1 cellular context compared by ENCODE assay signal in genomic region chr2:207625014-207625755, GRCh38.
A peak's percentile ranks its signal among the peaks of the same experiment; 100 is the strongest.
TF ChIP-seq lines count a peak whose summit lies in the region.

TSS of gene METTL21A (minus strand) at chr2:207625394. CDS start at chr2:207624375, 1,019 bp downstream.

TF ChIP-seq in K562, 482 proteins besides CTCF, POLR2A, EP300 and RAD21 (continued from another document and continues in another):
- TF ChIP-seq ZBTB40 (IDR thresholded peaks at IDR 0.05) = peak; percentile 81
- TF ChIP-seq ZBTB40 (CRISPR knock-in tag; IDR thresholded peaks at IDR 0.05) = no peak
- no peak for TF ChIP-seq SREBF2 (CRISPR knock-in tag; IDR thresholded peaks at IDR 0.05)
- TF ChIP-seq CC2D1A (IDR thresholded peaks at IDR 0.05) = no peak
- peak; percentile 97 for TF ChIP-seq CREB3L1 (IDR thresholded peaks at IDR 0.05; ENCODE audit: borderline replicate concordance, low read depth)
- TF ChIP-seq NELFE (IDR thresholded peaks at IDR 0.05; ENCODE audit: insufficient read depth, insufficient read length) = no peak
- TF ChIP-seq NEUROD1 (IDR thresholded peaks at IDR 0.05; ENCODE audit: borderline replicate concordance, low read depth, low read length, partially characterized antibody) = peak; percentile 48
- TF ChIP-seq CREB1 (IDR thresholded peaks at IDR 0.05) = peak; percentile 82
- TF ChIP-seq CREB1 (CRISPR knock-in tag; IDR thresholded peaks at IDR 0.05) = peak; percentile 84
- peak; percentile 72 for TF ChIP-seq PHF8 (IDR thresholded peaks at IDR 0.05; ENCODE audit: borderline replicate concordance, low read length)
- TF ChIP-seq, protein P1, sequence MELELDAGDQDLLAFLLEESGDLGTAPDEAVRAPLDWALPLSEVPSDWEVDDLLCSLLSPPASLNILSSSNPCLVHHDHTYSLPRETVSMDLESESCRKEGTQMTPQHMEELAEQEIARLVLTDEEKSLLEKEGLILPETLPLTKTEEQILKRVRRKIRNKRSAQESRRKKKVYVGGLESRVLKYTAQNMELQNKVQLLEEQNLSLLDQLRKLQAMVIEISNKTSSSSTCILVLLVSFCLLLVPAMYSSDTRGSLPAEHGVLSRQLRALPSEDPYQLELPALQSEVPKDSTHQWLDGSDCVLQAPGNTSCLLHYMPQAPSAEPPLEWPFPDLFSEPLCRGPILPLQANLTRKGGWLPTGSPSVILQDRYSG (tag; conservative IDR thresholded peaks at IDR 0.05; ENCODE audit: low read depth) = no peak
- no peak for TF ChIP-seq PYGO2 (tag; IDR thresholded peaks at IDR 0.05)
- no peak for TF ChIP-seq ATF1 (CRISPR knock-in tag; IDR thresholded peaks at IDR 0.05)
- TF ChIP-seq ATF1 (tag; IDR thresholded peaks at IDR 0.05) = peak; percentile 94
- TF ChIP-seq ZNF778 (CRISPR knock-in tag; IDR thresholded peaks at IDR 0.05) = no peak
- TF ChIP-seq NFRKB (IDR thresholded peaks at IDR 0.05; ENCODE audit: low read depth) = peak; percentile 73; the same call in 1 of the 2 replicates
- TF ChIP-seq, protein P2, sequence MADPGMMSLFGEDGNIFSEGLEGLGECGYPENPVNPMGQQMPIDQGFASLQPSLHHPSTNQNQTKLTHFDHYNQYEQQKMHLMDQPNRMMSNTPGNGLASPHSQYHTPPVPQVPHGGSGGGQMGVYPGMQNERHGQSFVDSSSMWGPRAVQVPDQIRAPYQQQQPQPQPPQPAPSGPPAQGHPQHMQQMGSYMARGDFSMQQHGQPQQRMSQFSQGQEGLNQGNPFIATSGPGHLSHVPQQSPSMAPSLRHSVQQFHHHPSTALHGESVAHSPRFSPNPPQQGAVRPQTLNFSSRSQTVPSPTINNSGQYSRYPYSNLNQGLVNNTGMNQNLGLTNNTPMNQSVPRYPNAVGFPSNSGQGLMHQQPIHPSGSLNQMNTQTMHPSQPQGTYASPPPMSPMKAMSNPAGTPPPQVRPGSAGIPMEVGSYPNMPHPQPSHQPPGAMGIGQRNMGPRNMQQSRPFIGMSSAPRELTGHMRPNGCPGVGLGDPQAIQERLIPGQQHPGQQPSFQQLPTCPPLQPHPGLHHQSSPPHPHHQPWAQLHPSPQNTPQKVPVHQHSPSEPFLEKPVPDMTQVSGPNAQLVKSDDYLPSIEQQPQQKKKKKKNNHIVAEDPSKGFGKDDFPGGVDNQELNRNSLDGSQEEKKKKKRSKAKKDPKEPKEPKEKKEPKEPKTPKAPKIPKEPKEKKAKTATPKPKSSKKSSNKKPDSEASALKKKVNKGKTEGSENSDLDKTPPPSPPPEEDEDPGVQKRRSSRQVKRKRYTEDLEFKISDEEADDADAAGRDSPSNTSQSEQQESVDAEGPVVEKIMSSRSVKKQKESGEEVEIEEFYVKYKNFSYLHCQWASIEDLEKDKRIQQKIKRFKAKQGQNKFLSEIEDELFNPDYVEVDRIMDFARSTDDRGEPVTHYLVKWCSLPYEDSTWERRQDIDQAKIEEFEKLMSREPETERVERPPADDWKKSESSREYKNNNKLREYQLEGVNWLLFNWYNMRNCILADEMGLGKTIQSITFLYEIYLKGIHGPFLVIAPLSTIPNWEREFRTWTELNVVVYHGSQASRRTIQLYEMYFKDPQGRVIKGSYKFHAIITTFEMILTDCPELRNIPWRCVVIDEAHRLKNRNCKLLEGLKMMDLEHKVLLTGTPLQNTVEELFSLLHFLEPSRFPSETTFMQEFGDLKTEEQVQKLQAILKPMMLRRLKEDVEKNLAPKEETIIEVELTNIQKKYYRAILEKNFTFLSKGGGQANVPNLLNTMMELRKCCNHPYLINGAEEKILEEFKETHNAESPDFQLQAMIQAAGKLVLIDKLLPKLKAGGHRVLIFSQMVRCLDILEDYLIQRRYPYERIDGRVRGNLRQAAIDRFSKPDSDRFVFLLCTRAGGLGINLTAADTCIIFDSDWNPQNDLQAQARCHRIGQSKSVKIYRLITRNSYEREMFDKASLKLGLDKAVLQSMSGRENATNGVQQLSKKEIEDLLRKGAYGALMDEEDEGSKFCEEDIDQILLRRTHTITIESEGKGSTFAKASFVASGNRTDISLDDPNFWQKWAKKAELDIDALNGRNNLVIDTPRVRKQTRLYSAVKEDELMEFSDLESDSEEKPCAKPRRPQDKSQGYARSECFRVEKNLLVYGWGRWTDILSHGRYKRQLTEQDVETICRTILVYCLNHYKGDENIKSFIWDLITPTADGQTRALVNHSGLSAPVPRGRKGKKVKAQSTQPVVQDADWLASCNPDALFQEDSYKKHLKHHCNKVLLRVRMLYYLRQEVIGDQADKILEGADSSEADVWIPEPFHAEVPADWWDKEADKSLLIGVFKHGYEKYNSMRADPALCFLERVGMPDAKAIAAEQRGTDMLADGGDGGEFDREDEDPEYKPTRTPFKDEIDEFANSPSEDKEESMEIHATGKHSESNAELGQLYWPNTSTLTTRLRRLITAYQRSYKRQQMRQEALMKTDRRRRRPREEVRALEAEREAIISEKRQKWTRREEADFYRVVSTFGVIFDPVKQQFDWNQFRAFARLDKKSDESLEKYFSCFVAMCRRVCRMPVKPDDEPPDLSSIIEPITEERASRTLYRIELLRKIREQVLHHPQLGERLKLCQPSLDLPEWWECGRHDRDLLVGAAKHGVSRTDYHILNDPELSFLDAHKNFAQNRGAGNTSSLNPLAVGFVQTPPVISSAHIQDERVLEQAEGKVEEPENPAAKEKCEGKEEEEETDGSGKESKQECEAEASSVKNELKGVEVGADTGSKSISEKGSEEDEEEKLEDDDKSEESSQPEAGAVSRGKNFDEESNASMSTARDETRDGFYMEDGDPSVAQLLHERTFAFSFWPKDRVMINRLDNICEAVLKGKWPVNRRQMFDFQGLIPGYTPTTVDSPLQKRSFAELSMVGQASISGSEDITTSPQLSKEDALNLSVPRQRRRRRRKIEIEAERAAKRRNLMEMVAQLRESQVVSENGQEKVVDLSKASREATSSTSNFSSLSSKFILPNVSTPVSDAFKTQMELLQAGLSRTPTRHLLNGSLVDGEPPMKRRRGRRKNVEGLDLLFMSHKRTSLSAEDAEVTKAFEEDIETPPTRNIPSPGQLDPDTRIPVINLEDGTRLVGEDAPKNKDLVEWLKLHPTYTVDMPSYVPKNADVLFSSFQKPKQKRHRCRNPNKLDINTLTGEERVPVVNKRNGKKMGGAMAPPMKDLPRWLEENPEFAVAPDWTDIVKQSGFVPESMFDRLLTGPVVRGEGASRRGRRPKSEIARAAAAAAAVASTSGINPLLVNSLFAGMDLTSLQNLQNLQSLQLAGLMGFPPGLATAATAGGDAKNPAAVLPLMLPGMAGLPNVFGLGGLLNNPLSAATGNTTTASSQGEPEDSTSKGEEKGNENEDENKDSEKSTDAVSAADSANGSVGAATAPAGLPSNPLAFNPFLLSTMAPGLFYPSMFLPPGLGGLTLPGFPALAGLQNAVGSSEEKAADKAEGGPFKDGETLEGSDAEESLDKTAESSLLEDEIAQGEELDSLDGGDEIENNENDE (IDR thresholded peaks at IDR 0.05; ENCODE audit: low read depth, low read length) = peak; percentile 94
